Comparison of ENCODE assay signal across 8 cellular contexts in genomic region chr6:147382945-147383554, GRCh38.
DNase-seq lines count a peak whose midpoint lies in the region; ATAC-seq, FAIRE-seq and TF ChIP-seq lines count a peak whose summit lies in the region.

No MANE protein-coding gene starts in this region.

- peaks cover 9 to 12% of the 10 kb centered on the region in 2 donors for H3K36me3 Mint-ChIP-seq in activated T-cell treated with anti-CD3 and anti-CD28 coated beads, Interleukin-2, amount 50 U/mL, for 72 hours (ENCODE audit: insufficient read depth in 2 of 2)
- peaks cover 25% of the 10 kb centered on the region for H3K36me3 Mint-ChIP-seq in activated T-cell treated with anti-CD3 and anti-CD28 coated beads, Interleukin-2, amount 50 U/mL, for 4 hours (ENCODE audit: insufficient read depth)

- H3K27me3 Mint-ChIP-seq in activated T-cell treated with anti-CD3 and anti-CD28 coated beads, Interleukin-2, amount 50 U/mL, for 72 hours (ENCODE audit: low read depth) = no peaks in the 10 kb centered on the region
- H3K27me3 Mint-ChIP-seq in activated T-cell treated with anti-CD3 and anti-CD28 coated beads, Interleukin-2, amount 50 U/mL, for 4 hours (ENCODE audit: low read depth) = no peaks in the 10 kb centered on the region

- ATAC-seq in activated T-cell treated with anti-CD3 and anti-CD28 coated beads, Interleukin-2, amount 50 U/mL, for 72 hours (replicated peaks in 1 of 2) = no peak
- no peak for ATAC-seq in activated T-cell treated with anti-CD3 and anti-CD28 coated beads, Interleukin-2, amount 50 U/mL, for 4 hours
- no peak for ATAC-seq in HG03139 (IDR thresholded peaks at IDR 0.05; ENCODE audit: unreplicated experiment)

- no peak overlapping the region for H3K4me3 Mint-ChIP-seq in activated T-cell treated with anti-CD3 and anti-CD28 coated beads, Interleukin-2, amount 50 U/mL, for 72 hours
- no peak overlapping the region for H3K4me3 Mint-ChIP-seq in activated T-cell treated with anti-CD3 and anti-CD28 coated beads, Interleukin-2, amount 50 U/mL, for 4 hours

- H3K27me3 ChIP-seq in transverse colon = no peaks in the 10 kb centered on the region

- H3K9me3 ChIP-seq in transverse colon = no peaks in the 10 kb centered on the region

- peaks cover 0 to 47% (median 16%) of the 10 kb centered on the region in 4 donors for H3K36me3 ChIP-seq in transverse colon

- TF ChIP-seq CTCF in transverse colon (IDR thresholded peaks at IDR 0.05) = peak; percentile 19 to 53 (median 39)

- WGBS in transverse colon (ENCODE audit: low coverage in 1 of 2), 2 donors = 91 to 96% methylated on average over 6 of the region's 6 CpGs

- H3K4me1 Mint-ChIP-seq in activated T-cell treated with anti-CD3 and anti-CD28 coated beads, Interleukin-2, amount 50 U/mL, for 72 hours (ENCODE audit: low read depth) = peaks cover 22% of the 10 kb centered on the region
- peaks cover 4% of the 10 kb centered on the region for H3K4me1 Mint-ChIP-seq in activated T-cell treated with anti-CD3 and anti-CD28 coated beads, Interleukin-2, amount 50 U/mL, for 4 hours (ENCODE audit: low read depth)

- intact Hi-C loops in transverse colon (cut with DNase I; ENCODE audit: low total_unique reads) = no loop called here

- TF ChIP-seq POLR2A in transverse colon (IDR thresholded peaks at IDR 0.05) (no peak), H54 (IDR thresholded peaks at IDR 0.05; ENCODE audit: low read depth, low read length) (no peak)

- no peak overlapping the region for H3K4me3 ChIP-seq in transverse colon

- no peak for TF ChIP-seq EP300 in transverse colon (IDR thresholded peaks at IDR 0.05; ENCODE audit: low read depth)

- peaks cover 0 to 4% of the 10 kb centered on the region in 2 donors for H3K9me3 Mint-ChIP-seq in activated T-cell treated with anti-CD3 and anti-CD28 coated beads, Interleukin-2, amount 50 U/mL, for 72 hours
- peaks cover 8% of the 10 kb centered on the region for H3K9me3 Mint-ChIP-seq in activated T-cell treated with anti-CD3 and anti-CD28 coated beads, Interleukin-2, amount 50 U/mL, for 4 hours

- no peak overlapping the region for H3K27ac ChIP-seq in transverse colon

- H3K27ac Mint-ChIP-seq in activated T-cell treated with anti-CD3 and anti-CD28 coated beads, Interleukin-2, amount 50 U/mL, for 72 hours = peak overlapping the region; percentile 54

- H3K4me1 ChIP-seq in transverse colon = no peaks in the 10 kb centered on the region

- DNase-seq in activated T-cell treated with anti-CD3 and anti-CD28 coated beads, Interleukin-2, amount 50 U/mL, for 72 hours = no peak
- no peak for DNase-seq in activated T-cell treated with anti-CD3 and anti-CD28 coated beads, Interleukin-2, amount 50 U/mL, for 4 hours
- DNase-seq in RPMI8226 = peak; percentile 23
- DNase-seq in foreskin melanocyte = peak; percentile 32
- no peak for DNase-seq in transverse colon
- no peak for DNase-seq in H54 (ENCODE audit: insufficient read length, low spot score)
- no peak for DNase-seq in HK-2 (ENCODE audit: unreplicated experiment)

- in situ Hi-C loops in transverse colon (cut with MboI; ENCODE audit: low pct_ligation_motif_present in 1 of 4, low pct_unique_long_range_greater_than_20kb in 1 of 4, low sequenced_read_pairs in 3 of 4) = no loop called here

- FAIRE-seq in H54 (lab: Jason Lieb, UNC) = no peak

Comparison
In these comparisons a context has a peak if more than half of its experiments do, and no peak if none do; other contexts are left out.
1. DNase-seq: peak in RPMI8226 (single experiment) and foreskin melanocyte (single experiment); none in activated T-cell treated with anti-CD3 and anti-CD28 coated beads, Interleukin-2, amount 50 U/mL, for 72 hours (0 of 2), activated T-cell treated with anti-CD3 and anti-CD28 coated beads, Interleukin-2, amount 50 U/mL, for 4 hours (single experiment), transverse colon (single experiment), H54 (single experiment) and HK-2 (single experiment).